8 cellular contexts compared by ENCODE assay signal in the genomic region with DNA sequence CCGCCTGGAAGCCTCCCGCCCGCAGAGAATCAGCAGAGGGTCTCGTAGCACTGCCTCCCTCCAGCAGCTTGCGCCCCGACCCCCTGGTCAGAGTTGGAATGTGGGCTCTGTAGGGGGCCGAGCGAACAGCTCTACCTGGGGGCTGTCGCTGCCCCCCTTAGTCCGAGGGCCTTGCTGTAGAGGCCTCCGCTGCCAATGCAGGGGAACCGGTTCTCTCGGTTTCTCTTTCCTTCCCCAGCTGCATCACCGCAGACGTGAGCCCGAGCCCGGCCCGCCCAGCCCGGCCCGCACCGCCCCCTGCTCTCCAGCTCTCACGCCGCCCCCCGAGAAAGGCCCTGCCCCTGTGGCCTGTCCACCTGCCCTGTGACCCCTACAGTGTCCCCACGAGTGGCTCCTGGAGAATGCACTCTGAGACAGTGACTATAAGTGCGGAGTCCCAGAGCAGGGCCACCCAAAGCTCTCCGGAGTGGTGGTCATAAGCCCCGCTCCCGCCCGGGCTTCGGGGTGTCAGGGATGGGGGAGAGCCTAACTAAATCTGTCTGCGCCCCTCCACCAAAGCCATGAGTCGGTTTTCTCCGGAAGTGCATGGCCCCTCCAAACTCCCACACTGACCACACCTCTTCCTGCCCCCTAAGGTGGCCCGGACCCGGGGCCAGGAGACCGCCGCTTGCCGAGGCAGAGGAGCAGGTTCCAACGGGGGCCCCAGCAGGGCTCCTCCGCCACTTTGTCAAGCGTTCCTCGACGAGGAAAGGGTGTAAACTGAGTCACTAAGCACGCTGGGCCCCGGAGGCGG. TPM values are rescaled to one million over a fixed set of nuclear protein-coding genes. Genes with fewer than 3 reads are reported as not detected.
A peak's percentile ranks its signal among the peaks of the same experiment; 100 is the strongest.
DNase-seq lines count a peak whose midpoint lies in the region; ATAC-seq and TF ChIP-seq lines count a peak whose summit lies in the region.

No MANE protein-coding gene starts in this region.

- H3K4me3 ChIP-seq in GM23338 (peak overlapping the region; percentile 84), SU-DHL-6 (ENCODE audit: insufficient read depth, low read length, poor library complexity, severe bottlenecking) (peak overlapping the region; percentile 42), neutrophil (ENCODE audit: low read depth in 1 of 2, low read length in 1 of 2) (peak overlapping the region; percentile 94 to 96)

- peaks cover 53% of the 10 kb centered on the region for H3K27me3 Mint-ChIP-seq in GM23338 (ENCODE audit: insufficient read depth, low read depth, poor library complexity)

- peaks cover 3% of the 10 kb centered on the region; the same call in 1 of the 3 replicates for H3K36me3 Mint-ChIP-seq in GM23338 (ENCODE audit: low read depth)

- ATAC-seq in GM23338 (peak; percentile 22), esophagus mucosa (peak; percentile 57), HG02870 (IDR thresholded peaks at IDR 0.05; ENCODE audit: unreplicated experiment) (no peak)

- H3K9me2 ChIP-seq in GM23338 (ENCODE audit: insufficient read depth) (no peaks in the 10 kb centered on the region), SU-DHL-6 (replicated peaks; ENCODE audit: insufficient read depth, low read length) (no peaks in the 10 kb centered on the region)

- H3K36me3 ChIP-seq in GM23338 (ENCODE audit: insufficient read depth) = no peaks in the 10 kb centered on the region
- no peaks in the 10 kb centered on the region for H3K36me3 ChIP-seq in SU-DHL-6 (ENCODE audit: low read length)
- H3K36me3 ChIP-seq in neutrophil = peaks cover 48% of the 10 kb centered on the region

- DNase-seq in ELF-1 (ENCODE audit: low read depth, low spot score) (peak; percentile 73), GM23338 (ENCODE audit: low spot score) (peak; percentile 86), RKO (ENCODE audit: low spot score) (no peak), SKM-1 treated with dmso at 0.1 percent for 144 hours (lab: John Stamatoyannopoulos, UW; ENCODE audit: unreplicated experiment) (no peak)

- H3K9ac ChIP-seq in SU-DHL-6 (ENCODE audit: low read length) = no peak overlapping the region

- H4K20me1 ChIP-seq in GM23338 (replicated peaks; ENCODE audit: insufficient read depth) (no peaks in the 10 kb centered on the region), SU-DHL-6 (ENCODE audit: low read depth, low read length) (no peaks in the 10 kb centered on the region)

- H3K4me2 ChIP-seq in GM23338 (peak overlapping the region; percentile 94), SU-DHL-6 (ENCODE audit: low read depth, low read length, poor library complexity, severe bottlenecking) (peak overlapping the region; percentile 57)

- H3K79me2 ChIP-seq in GM23338 (replicated peaks; ENCODE audit: insufficient read depth) (no peaks in the 10 kb centered on the region), SU-DHL-6 (ENCODE audit: insufficient read depth, low read length) (no peaks in the 10 kb centered on the region)

- H3F3A ChIP-seq in GM23338 (replicated peaks; ENCODE audit: low read depth) = peaks cover 24% of the 10 kb centered on the region
- peaks cover 8% of the 10 kb centered on the region for H3F3A ChIP-seq in SU-DHL-6 (ENCODE audit: insufficient read depth)

- H3K4me1 Mint-ChIP-seq in GM23338 = peaks cover 32% of the 10 kb centered on the region

- no peak overlapping the region for H3K27ac ChIP-seq in GM23338 (ENCODE audit: low read depth)
- H3K27ac ChIP-seq in SU-DHL-6 (ENCODE audit: low read depth, low read length) = no peak overlapping the region
- H3K27ac ChIP-seq in neutrophil = peak overlapping the region; percentile 88

- peaks cover 47% of the 10 kb centered on the region for H3K27me3 ChIP-seq in GM23338 (ENCODE audit: insufficient read depth)
- H3K27me3 ChIP-seq in SU-DHL-6 (ENCODE audit: low read length) = no peaks in the 10 kb centered on the region
- H3K27me3 ChIP-seq in neutrophil = no peaks in the 10 kb centered on the region

- H3K9me3 Mint-ChIP-seq in GM23338 = peaks cover 6% of the 10 kb centered on the region

- peak overlapping the region; percentile 94 for H2AFZ ChIP-seq in GM23338
- peak overlapping the region; percentile 64 for H2AFZ ChIP-seq in SU-DHL-6 (ENCODE audit: low read depth, low read length, severe bottlenecking)

- peak overlapping the region; percentile 78 for H3K4me3 Mint-ChIP-seq in GM23338

- TF ChIP-seq CTCF in GM23338 (conservative IDR thresholded peaks at IDR 0.05; ENCODE audit: low read depth in 2 of 2) (no peak), SU-DHL-6 (IDR thresholded peaks at IDR 0.05; ENCODE audit: insufficient read depth, low read length, poor library complexity, severe bottlenecking) (no peak), neutrophil (IDR thresholded peaks at IDR 0.05) (no peak)

- H3K9me3 ChIP-seq in SU-DHL-6 (ENCODE audit: insufficient read depth, low read length) (no peaks in the 10 kb centered on the region), neutrophil (no peaks in the 10 kb centered on the region)

- H3K27ac Mint-ChIP-seq in GM23338 = no peak overlapping the region

- H3K4me1 ChIP-seq in GM23338 (ENCODE audit: insufficient read depth) (peaks cover 10% of the 10 kb centered on the region), neutrophil (ENCODE audit: control insufficient read depth in 1 of 2, insufficient read depth in 1 of 2, low read depth in 1 of 2, low read length in 1 of 2) (peaks cover 59 to 63% of the 10 kb centered on the region in 2 experiments)

TF ChIP-seq in GM23338, 12 proteins besides CTCF, POLR2A, EP300 and RAD21 (continues in another document):
- TF ChIP-seq POLR2AphosphoS5 (IDR thresholded peaks at IDR 0.05; ENCODE audit: low read depth) (no peak; the same call in 1 of the 2 replicates), CREB1 (CRISPR knock-in tag; IDR thresholded peaks at IDR 0.05; ENCODE audit: low read depth) (peak; percentile 31; the same call in 1 of the 2 replicates), EZH2 (IDR thresholded peaks at IDR 0.05; ENCODE audit: low read depth, unreplicated experiment) (peak; percentile 54), ZNF331 (CRISPR knock-in tag; IDR thresholded peaks at IDR 0.05; ENCODE audit: low read depth) (no peak), EZH2phosphoT487 (IDR thresholded peaks at IDR 0.05; ENCODE audit: unreplicated experiment) (no peak), JUNB (IDR thresholded peaks at IDR 0.05; ENCODE audit: unreplicated experiment) (no peak), NANOG (IDR thresholded peaks at IDR 0.05; ENCODE audit: borderline replicate concordance) (no peak)
- TF ChIP-seq, protein P1, sequence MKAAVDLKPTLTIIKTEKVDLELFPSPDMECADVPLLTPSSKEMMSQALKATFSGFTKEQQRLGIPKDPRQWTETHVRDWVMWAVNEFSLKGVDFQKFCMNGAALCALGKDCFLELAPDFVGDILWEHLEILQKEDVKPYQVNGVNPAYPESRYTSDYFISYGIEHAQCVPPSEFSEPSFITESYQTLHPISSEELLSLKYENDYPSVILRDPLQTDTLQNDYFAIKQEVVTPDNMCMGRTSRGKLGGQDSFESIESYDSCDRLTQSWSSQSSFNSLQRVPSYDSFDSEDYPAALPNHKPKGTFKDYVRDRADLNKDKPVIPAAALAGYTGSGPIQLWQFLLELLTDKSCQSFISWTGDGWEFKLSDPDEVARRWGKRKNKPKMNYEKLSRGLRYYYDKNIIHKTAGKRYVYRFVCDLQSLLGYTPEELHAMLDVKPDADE (IDR thresholded peaks at IDR 0.05) = no peak

RNA-seq across cellular contexts. Expression of gene ARHGAP27, which starts 1.7 kb away (rescaled TPM):
- 14.3 and 17.7 TPM in 2 replicates for total RNA-seq in GM23338 (2014; rRNA removed; shearing (Covaris generic))
- polyA plus RNA-seq in GM23338 (2016; fragmentation: Nextera tagmentation; extraction: Ambion mirVana) = 5.3 and 5.9 TPM in 2 replicates
- total RNA-seq in esophagus mucosa = 69.0 TPM

RNA-seq across cellular contexts. Expression of gene PLEKHM1, which starts 59.6 kb away (rescaled TPM):
- total RNA-seq in GM23338 (2014; rRNA removed; shearing (Covaris generic)) = 16.9 and 17.9 TPM in 2 replicates
- 4.4 and 5.0 TPM in 2 replicates for polyA plus RNA-seq in GM23338 (2016; fragmentation: Nextera tagmentation; extraction: Ambion mirVana)
- total RNA-seq in esophagus mucosa = 112 TPM

Comparison
In these comparisons a context has a peak if more than half of its experiments do, and no peak if none do; other contexts are left out.
1. DNase-seq: peak in ELF-1 (single experiment) and GM23338 (single experiment); none in RKO (single experiment) and SKM-1 treated with dmso at 0.1 percent for 144 hours (single experiment).
2. H3K4me3 ChIP-seq: peak in every context shown above with its lines; median percentile 95 in neutrophil; 84 in GM23338; 42 in SU-DHL-6.